In the genomic region with DNA sequence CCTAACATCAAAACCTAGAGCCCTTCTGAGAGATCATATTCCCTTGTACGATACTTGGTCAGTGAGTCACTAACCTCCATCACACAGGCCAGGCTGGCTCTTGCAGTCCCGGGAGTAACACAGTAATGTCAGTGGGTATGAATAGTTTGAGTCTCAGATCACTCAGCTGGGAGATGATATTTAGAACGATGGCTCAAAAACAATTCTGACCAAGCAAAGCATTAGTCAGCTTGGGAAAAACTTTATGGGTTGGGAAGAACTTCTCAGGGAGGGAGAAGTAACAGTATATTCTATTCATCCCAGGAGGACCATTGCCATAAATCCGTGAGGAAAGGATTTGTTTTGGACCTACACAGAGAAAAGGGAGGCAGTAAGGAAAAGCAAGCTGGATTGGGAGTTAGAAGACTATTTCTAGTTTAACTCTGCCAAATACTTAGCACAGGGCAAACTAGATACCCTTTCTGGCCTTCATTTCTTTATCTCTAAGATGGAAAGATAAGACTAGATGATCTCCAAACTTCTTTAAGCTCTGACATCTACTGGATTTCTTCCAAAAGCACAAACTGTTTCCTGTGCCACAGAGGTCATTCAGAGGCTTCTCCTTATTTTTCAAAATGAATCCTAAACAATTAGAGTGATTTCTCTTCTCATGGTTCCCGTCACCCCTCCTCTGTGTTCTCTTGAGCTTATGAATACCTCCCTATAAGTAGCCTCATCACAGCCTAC, we compare ENCODE assay signal across 8 cellular contexts.
DNase-seq lines count a peak whose midpoint lies in the region; ATAC-seq and TF ChIP-seq lines count a peak whose summit lies in the region.

No MANE protein-coding gene starts in this region.

- H3K36me3 ChIP-seq in urinary bladder (ENCODE audit: insufficient read depth): no peaks in the 10 kb centered on the region
- H3K36me3 ChIP-seq in Caco-2 (ENCODE audit: control insufficient read depth, insufficient read depth, low read length): no peaks in the 10 kb centered on the region
- no peaks in the 10 kb centered on the region for H3K36me3 ChIP-seq in CD8-positive, alpha-beta T cell (ENCODE audit: insufficient read depth, low read length)

- peaks cover 10% of the 10 kb centered on the region for H3K9me3 Mint-ChIP-seq in Caco-2 (ENCODE audit: unreplicated experiment)
- H3K9me3 Mint-ChIP-seq in CD8-positive, alpha-beta T cell: no peaks in the 10 kb centered on the region

- ATAC-seq in CD8-positive, alpha-beta T cell: no peak
- no peak for ATAC-seq in GM21381 (IDR thresholded peaks at IDR 0.05; ENCODE audit: unreplicated experiment)

- POLR2A ChIA-PET in Caco-2 (lab: Charles Lee): no interaction called here
- POLR2A ChIA-PET in CD8-positive, alpha-beta T cell (lab: Charles Lee): interaction anchor here (0.5 kb wide), 1 partner anchor 451 kb away, joined by 3 read pairs; no protein-coding TSS in a partner anchor

- WGBS in urinary bladder: 17% methylated on average over 5 of the region's 5 CpGs

- no peaks in the 10 kb centered on the region for H3K9me3 ChIP-seq in Caco-2
- no peaks in the 10 kb centered on the region for H3K9me3 ChIP-seq in CD8-positive, alpha-beta T cell (ENCODE audit: low read length)

- H3K27ac ChIP-seq in urinary bladder (ENCODE audit: low read depth): peak overlapping the region; percentile 83
- H3K27ac ChIP-seq in CD8-positive, alpha-beta T cell (ENCODE audit: low read depth, low read length): no peak overlapping the region

- intact Hi-C loops in Caco-2 (cut with micrococcal nuclease; ENCODE audit: unreplicated experiment): no loop called here
- intact Hi-C loops in CD8-positive, alpha-beta T cell (cut with DNase I, micrococcal nuclease): no loop called here

- TF ChIP-seq CTCF in Caco-2 (IDR thresholded peaks at IDR 0.05; ENCODE audit: insufficient read depth in 1 of 2, low read depth in 1 of 2, low read length in 1 of 2, severe bottlenecking in 1 of 2, unreplicated experiment in 1 of 2): no peak
- TF ChIP-seq CTCF in CD8-positive, alpha-beta T cell (IDR thresholded peaks at IDR 0.05): no peak

- CTCF ChIA-PET in Caco-2 (lab: Charles Lee): interaction anchor here (0.7 kb wide), 1 partner anchor 20 kb away, joined by 4 read pairs; no protein-coding TSS in a partner anchor
- CTCF ChIA-PET in CD8-positive, alpha-beta T cell (lab: Charles Lee): interaction anchor here (0.9 kb wide), 1 partner anchor 11 kb away, joined by 4 read pairs; no protein-coding TSS in a partner anchor

- no peak overlapping the region for H3K4me3 ChIP-seq in urinary bladder (ENCODE audit: low read depth, low read length)
- H3K4me3 ChIP-seq in Caco-2 (ENCODE audit: low read depth, low read length): no peak overlapping the region
- no peak overlapping the region for H3K4me3 ChIP-seq in CD8-positive, alpha-beta T cell (ENCODE audit: low read depth, low read length)

- no peaks in the 10 kb centered on the region for H3K36me3 Mint-ChIP-seq in Caco-2 (ENCODE audit: insufficient read depth, unreplicated experiment)
- H3K36me3 Mint-ChIP-seq in CD8-positive, alpha-beta T cell: no peaks in the 10 kb centered on the region

- no peak overlapping the region for H3K4me3 Mint-ChIP-seq in Caco-2 (ENCODE audit: unreplicated experiment)
- H3K4me3 Mint-ChIP-seq in CD8-positive, alpha-beta T cell: no peak overlapping the region

- H3K27me3 Mint-ChIP-seq in Caco-2 (ENCODE audit: insufficient read depth, unreplicated experiment): no peaks in the 10 kb centered on the region
- no peaks in the 10 kb centered on the region for H3K27me3 Mint-ChIP-seq in CD8-positive, alpha-beta T cell (ENCODE audit: low read depth)

- BruUV-seq in Caco-2 (replicated peaks; lab: Mats Ljungman, UMichigan): no TSS peak

- H3K4me1 Mint-ChIP-seq in Caco-2 (ENCODE audit: low read depth, unreplicated experiment): peaks cover 20% of the 10 kb centered on the region
- H3K4me1 Mint-ChIP-seq in CD8-positive, alpha-beta T cell (ENCODE audit: low read depth): no peaks in the 10 kb centered on the region

- DNase-seq in stimulated activated CD4-positive, alpha-beta T cell treated with anti-CD3 and anti-CD28 coated beads, Interleukin-15, amount 100 ng/mL, for 48 hours (ENCODE audit: low read depth in 2 of 2): peak; percentile 22 to 40
- DNase-seq in stimulated activated CD4-positive, alpha-beta T cell treated with anti-CD3 and anti-CD28 coated beads, Interleukin-12 subunit alpha, Interleukin-12 subunit beta, amount 100 ng/mL, for 4 hours: no peak
- DNase-seq in amniotic stem cell (lab: John Stamatoyannopoulos, UW): peak; percentile 94
- DNase-seq in kidney tubule cell (ENCODE audit: low spot score): peak; percentile 96
- no peak for DNase-seq in Caco-2
- no peak for DNase-seq in CD8-positive, alpha-beta T cell

- H3K4me1 ChIP-seq in urinary bladder (ENCODE audit: insufficient read depth) (no peaks in the 10 kb centered on the region), Caco-2 (peaks cover 16% of the 10 kb centered on the region)
- no peaks in the 10 kb centered on the region for H3K4me1 ChIP-seq in CD8-positive, alpha-beta T cell (ENCODE audit: insufficient read depth, low read length)

- H3K27me3 ChIP-seq in Caco-2 (replicated peaks; ENCODE audit: control insufficient read depth, insufficient read depth, low read length): no peaks in the 10 kb centered on the region
- no peaks in the 10 kb centered on the region for H3K27me3 ChIP-seq in CD8-positive, alpha-beta T cell (ENCODE audit: insufficient read depth, low read length)

- H3K27ac Mint-ChIP-seq in Caco-2 (ENCODE audit: unreplicated experiment): no peak overlapping the region
- H3K27ac Mint-ChIP-seq in CD8-positive, alpha-beta T cell: no peak overlapping the region

Comparison
In these comparisons a context has a peak if more than half of its experiments do, and no peak if none do; other contexts are left out.
1. DNase-seq: peak in stimulated activated CD4-positive, alpha-beta T cell treated with anti-CD3 and anti-CD28 coated beads, Interleukin-15, amount 100 ng/mL, for 48 hours (2 of 2), amniotic stem cell (single experiment) and kidney tubule cell (single experiment); none in stimulated activated CD4-positive, alpha-beta T cell treated with anti-CD3 and anti-CD28 coated beads, Interleukin-12 subunit alpha, Interleukin-12 subunit beta, amount 100 ng/mL, for 4 hours (single experiment), Caco-2 (0 of 2) and CD8-positive, alpha-beta T cell (0 of 7).